Comparison of ENCODE assay signal across 18 cellular contexts in genomic region chr16:48539485-48540221, GRCh38.
DNase-seq lines count a peak whose midpoint lies in the region; ATAC-seq, FAIRE-seq and TF ChIP-seq lines count a peak whose summit lies in the region.
"Had no signal": no experiment of that assay in that cellular context is flagged by ENCODE, and none has a peak within 500 bp of the region (broad histone marks: within the 10 kb centered on the region; RNA-seq: fewer than 3 reads in every experiment).

No MANE protein-coding gene starts in this region.

- H3K9ac ChIP-seq in astrocyte (ENCODE audit: low read length): no peak overlapping the region

- H3K27me3 ChIP-seq in astrocyte (ENCODE audit: insufficient read depth, low read length): no peaks in the 10 kb centered on the region
- H3K27me3 ChIP-seq: left lung, suprapubic skin had no signal

- H3K36me3 ChIP-seq in astrocyte (ENCODE audit: insufficient read depth, low read length): peaks cover 10% of the 10 kb centered on the region

- H3K36me3 Mint-ChIP-seq in stimulated activated naive CD8-positive, alpha-beta T cell treated with anti-CD3 and anti-CD28 coated beads, Interleukin-15, Interleukin-2, amounts not matched to agents 100 ng/mL and 50 ng/mL, for 24 hours (ENCODE audit: low read depth): peaks cover 24% of the 10 kb centered on the region
- H3K36me3 Mint-ChIP-seq in astrocyte (ENCODE audit: low read depth, unreplicated experiment) (peaks cover 18% of the 10 kb centered on the region), nephron progenitor cell (ENCODE audit: low read depth) (peaks cover 35% of the 10 kb centered on the region)

- no peak overlapping the region for H3K27ac ChIP-seq in astrocyte (ENCODE audit: low read depth, low read length)
- H3K27ac ChIP-seq: suprapubic skin had no signal

- FAIRE-seq in astrocyte (lab: Jason Lieb, UNC): no peak
- FAIRE-seq: HTR-8/SVneo had no signal

- H3K27ac Mint-ChIP-seq in stimulated activated naive CD8-positive, alpha-beta T cell treated with anti-CD3 and anti-CD28 coated beads, Interleukin-15, Interleukin-2, amounts not matched to agents 100 ng/mL and 50 ng/mL, for 24 hours: peak overlapping the region; percentile 40
- peak overlapping the region; percentile 69 for H3K27ac Mint-ChIP-seq in astrocyte (ENCODE audit: unreplicated experiment)
- peak overlapping the region; percentile 79 for H3K27ac Mint-ChIP-seq in nephron progenitor cell

- H3K4me1 ChIP-seq in astrocyte (ENCODE audit: insufficient read depth, low read length): peaks cover 11% of the 10 kb centered on the region

- H4K20me1 ChIP-seq in astrocyte (ENCODE audit: insufficient read depth, low read length): peaks cover 13% of the 10 kb centered on the region

- H3K4me3 Mint-ChIP-seq in stimulated activated naive CD8-positive, alpha-beta T cell treated with anti-CD3 and anti-CD28 coated beads, Interleukin-15, Interleukin-2, amounts not matched to agents 100 ng/mL and 50 ng/mL, for 24 hours: no peak overlapping the region
- H3K4me3 Mint-ChIP-seq in astrocyte (ENCODE audit: unreplicated experiment) (peak overlapping the region; percentile 54), nephron progenitor cell (no peak overlapping the region)

- no peaks in the 10 kb centered on the region for H3K27me3 Mint-ChIP-seq in stimulated activated naive CD8-positive, alpha-beta T cell treated with anti-CD3 and anti-CD28 coated beads, Interleukin-15, Interleukin-2, amounts not matched to agents 100 ng/mL and 50 ng/mL, for 24 hours
- H3K27me3 Mint-ChIP-seq in astrocyte (ENCODE audit: low read depth, unreplicated experiment): no peaks in the 10 kb centered on the region
- peaks cover 6% of the 10 kb centered on the region for H3K27me3 Mint-ChIP-seq in nephron progenitor cell (ENCODE audit: low read depth, poor library complexity)

- TF ChIP-seq CTCF in astrocyte (IDR thresholded peaks at IDR 0.05; ENCODE audit: insufficient read depth, low read depth, low read length) (no peak), nephron progenitor cell (IDR thresholded peaks at IDR 0.05) (no peak)

- no peak overlapping the region for H2AFZ ChIP-seq in astrocyte (ENCODE audit: low read depth, low read length)

- no peak overlapping the region for H3K4me3 ChIP-seq in astrocyte (ENCODE audit: insufficient read depth, low read depth, low read length)
- H3K4me3 ChIP-seq: left lung, suprapubic skin had no signal

- H3K9me3 Mint-ChIP-seq in stimulated activated naive CD8-positive, alpha-beta T cell treated with anti-CD3 and anti-CD28 coated beads, Interleukin-15, Interleukin-2, amounts not matched to agents 100 ng/mL and 50 ng/mL, for 24 hours: no peaks in the 10 kb centered on the region
- H3K9me3 Mint-ChIP-seq in astrocyte (ENCODE audit: unreplicated experiment): no peaks in the 10 kb centered on the region
- H3K9me3 Mint-ChIP-seq in nephron progenitor cell: no peaks in the 10 kb centered on the region

- H3K79me2 ChIP-seq in astrocyte (ENCODE audit: insufficient read depth, low read length): no peaks in the 10 kb centered on the region

- no peak overlapping the region for H3K4me2 ChIP-seq in astrocyte (ENCODE audit: low read length)

- ATAC-seq in stimulated activated naive CD8-positive, alpha-beta T cell treated with anti-CD3 and anti-CD28 coated beads, Interleukin-15, Interleukin-2, amounts not matched to agents 100 U/mL and 50 U/mL, for 24 hours: no peak
- ATAC-seq: left lung had no signal

- no peak for DNase-seq in stimulated activated naive CD8-positive, alpha-beta T cell treated with anti-CD3 and anti-CD28 coated beads, Interleukin-15, Interleukin-2, amounts not matched to agents 100 U/mL and 50 U/mL, for 24 hours
- no peak for DNase-seq in astrocyte (ENCODE audit: low read depth)
- DNase-seq in nephron progenitor cell: no peak
- no peak for DNase-seq in KG1 (lab: John Stamatoyannopoulos, UW)
- DNase-seq in SHP77 (lab: John Stamatoyannopoulos, UW): no peak
- no peak for DNase-seq in stimulated activated CD4-positive, alpha-beta T cell treated with anti-CD3 and anti-CD28 coated beads, Interleukin-2, amount 100 ng/mL, for 48 hours
- no peak for DNase-seq in activated CD8-positive, alpha-beta memory T cell treated with anti-CD3 and anti-CD28 coated beads, Interleukin-2, amount 50 U/mL, for 4 hours
- DNase-seq: activated CD4-positive, alpha-beta T cell treated with anti-CD3 and anti-CD28 coated beads for 1 hour; amniotic stem cell; DMS 273 treated with DMSO at 0.1 percent for 48 hours; GF-D8; HCEC 1CT; NCI-H187; SIG-M5 had no signal

- H3K4me1 Mint-ChIP-seq in stimulated activated naive CD8-positive, alpha-beta T cell treated with anti-CD3 and anti-CD28 coated beads, Interleukin-15, Interleukin-2, amounts not matched to agents 100 ng/mL and 50 ng/mL, for 24 hours (ENCODE audit: low read depth): peaks cover 44% of the 10 kb centered on the region
- H3K4me1 Mint-ChIP-seq in astrocyte (ENCODE audit: low read depth, unreplicated experiment) (peaks cover 21% of the 10 kb centered on the region), nephron progenitor cell (peaks cover 50% of the 10 kb centered on the region)

- no peaks in the 10 kb centered on the region for H3K9me3 ChIP-seq in astrocyte (ENCODE audit: insufficient read depth, low read depth, low read length)
- H3K9me3 ChIP-seq: left lung, suprapubic skin had no signal
